Comparison of ENCODE assay signal across 8 cellular contexts in the genomic region with DNA sequence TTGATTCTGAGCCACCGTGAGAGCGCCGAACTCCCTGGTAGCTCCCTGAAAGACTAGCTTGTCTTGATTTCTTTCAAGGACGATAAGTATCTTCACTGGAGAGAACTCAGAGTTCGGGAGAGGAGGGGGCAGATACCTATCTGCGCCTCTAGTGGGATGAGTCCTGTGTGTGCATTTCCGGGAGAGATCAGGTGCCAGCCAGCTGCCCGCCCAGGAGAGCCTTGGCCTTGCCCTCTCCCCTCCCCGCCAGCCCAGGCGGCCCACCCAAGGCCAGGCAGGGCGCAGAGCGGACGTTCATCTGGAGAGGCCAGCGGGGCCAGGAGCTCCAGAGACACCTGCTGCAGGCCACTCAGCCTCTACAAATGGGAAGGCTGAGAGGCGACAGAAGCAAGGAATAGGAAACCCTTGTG. TPM values are rescaled to one million over a fixed set of nuclear protein-coding genes. Genes with fewer than 3 reads are reported as not detected.
A peak's percentile ranks its signal among the peaks of the same experiment; 100 is the strongest.
DNase-seq lines count a peak whose midpoint lies in the region; ATAC-seq lines count a peak whose summit lies in the region.

No MANE protein-coding gene starts in this region.

- H3K4me3 Mint-ChIP-seq in effector memory CD8-positive, alpha-beta T cell = peak overlapping the region; percentile 3 to 44
- H3K4me3 Mint-ChIP-seq in naive B cell = peak overlapping the region; percentile 22 to 85 (median 74)

- peaks cover 39 to 75% of the 10 kb centered on the region in 2 donors for H3K27me3 Mint-ChIP-seq in effector memory CD8-positive, alpha-beta T cell
- H3K27me3 Mint-ChIP-seq in naive B cell = peaks cover 18 to 38% (median 24%) of the 10 kb centered on the region in 3 donors

- no peak for ATAC-seq in effector memory CD8-positive, alpha-beta T cell (replicated peaks)
- no peak for ATAC-seq in naive B cell (ENCODE audit: low read depth in 2 of 2)
- ATAC-seq in HG03432 (IDR thresholded peaks at IDR 0.05; ENCODE audit: unreplicated experiment) = no peak
- no peak for ATAC-seq in GM18858 (IDR thresholded peaks at IDR 0.05; ENCODE audit: unreplicated experiment)
- no peak for ATAC-seq in GM18517 (IDR thresholded peaks at IDR 0.05; ENCODE audit: unreplicated experiment)
- no peak for ATAC-seq in GM21825 (IDR thresholded peaks at IDR 0.05; ENCODE audit: unreplicated experiment)

- no peak overlapping the region for H3K27ac Mint-ChIP-seq in effector memory CD8-positive, alpha-beta T cell
- no peak overlapping the region for H3K27ac Mint-ChIP-seq in naive B cell

- DNase-seq in DMS53 (lab: John Stamatoyannopoulos, UW) = peak; percentile 95
- DNase-seq in NCI-H510A treated with DMSO at 0.1 percent for 48 hours (lab: John Stamatoyannopoulos, UW) = peak; percentile 45
- no peak for DNase-seq in effector memory CD8-positive, alpha-beta T cell
- no peak for DNase-seq in naive B cell

- no peaks in the 10 kb centered on the region for H3K9me3 Mint-ChIP-seq in effector memory CD8-positive, alpha-beta T cell
- H3K9me3 Mint-ChIP-seq in naive B cell = no peaks in the 10 kb centered on the region

- no peaks in the 10 kb centered on the region for H3K36me3 Mint-ChIP-seq in effector memory CD8-positive, alpha-beta T cell (ENCODE audit: insufficient read depth)
- H3K36me3 Mint-ChIP-seq in naive B cell = no peaks in the 10 kb centered on the region

- peaks cover 6 to 11% of the 10 kb centered on the region in 2 donors for H3K4me1 Mint-ChIP-seq in effector memory CD8-positive, alpha-beta T cell (ENCODE audit: low read depth in 2 of 2)
- peaks cover 30 to 72% (median 35%) of the 10 kb centered on the region in 3 donors for H3K4me1 Mint-ChIP-seq in naive B cell

RNA-seq across cellular contexts. Expression of a gene that starts 1.0 kb away (rescaled TPM):
- polyA plus RNA-seq in naive B cell (ENCODE audit: low read depth in 6 of 6) = 100 to 1,000 TPM in 2 of 6 donors, 10 to 100 TPM in 4; 32.7 to 186 (median 69.9) TPM

Comparison
In these comparisons a context has a peak if more than half of its experiments do, and no peak if none do; other contexts are left out.
1. DNase-seq: peak in DMS53 (single experiment) and NCI-H510A treated with DMSO at 0.1 percent for 48 hours (single experiment); none in effector memory CD8-positive, alpha-beta T cell (0 of 3) and naive B cell (single experiment).